In genomic region chr1:10209590-10209904, GRCh38 we compare ENCODE assay signal across 8 cellular contexts. TPM values are rescaled to one million over a fixed set of nuclear protein-coding genes. Genes with fewer than 3 reads are reported as not detected.
A peak's percentile ranks its signal among the peaks of the same experiment; 100 is the strongest.
DNase-seq lines count a peak whose midpoint lies in the region; FAIRE-seq and TF ChIP-seq lines count a peak whose summit lies in the region.

No MANE protein-coding gene starts in this region.

- peak overlapping the region; percentile 94 for H3K27ac ChIP-seq in C4-2B
- peak overlapping the region; percentile 66 for H3K27ac ChIP-seq in H1 (ENCODE audit: low read depth, low read length)
- no peak overlapping the region for H3K27ac ChIP-seq in neural progenitor cell

- peak overlapping the region; percentile 98 for H2BK12ac ChIP-seq in H1 (ENCODE audit: low read depth, low read length)

- peak overlapping the region; percentile 94 for H3K4me3 Mint-ChIP-seq in neural progenitor cell

- H3K27me3 Mint-ChIP-seq in neural progenitor cell (ENCODE audit: insufficient read depth, low read depth), result peaks cover 2% of the 10 kb centered on the region

- H3K79me2 ChIP-seq in H1 (ENCODE audit: control insufficient read depth in 1 of 2, insufficient read depth in 2 of 2, low read length in 2 of 2) (peaks cover 22 to 35% of the 10 kb centered on the region in 2 experiments), neural progenitor cell (ENCODE audit: low read depth) (peaks cover 39% of the 10 kb centered on the region)

- FAIRE-seq in H1 (lab: Jason Lieb, UNC), result no peak

- H2AFZ ChIP-seq in H1 (ENCODE audit: low read length), result peak overlapping the region; percentile 97
- peak overlapping the region; percentile 74 for H2AFZ ChIP-seq in neural progenitor cell (replicated peaks)

- peak overlapping the region; percentile 1 for H4K5ac ChIP-seq in H1 (ENCODE audit: insufficient read length, low read depth, low read length)

- TF ChIP-seq CTCF in C4-2B (conservative IDR thresholded peaks at IDR 0.05) (no peak), H1 (IDR thresholded peaks at IDR 0.05; ENCODE audit: control extremely low read depth in 1 of 3, insufficient read depth in 1 of 3, low read depth in 1 of 3, low read length in 3 of 3) (no peak), neural progenitor cell (IDR thresholded peaks at IDR 0.05) (no peak)

- H3K9me3 ChIP-seq in NT2/D1 (ENCODE audit: insufficient read depth, low read length), result no peaks in the 10 kb centered on the region
- no peaks in the 10 kb centered on the region for H3K9me3 ChIP-seq in H1 (ENCODE audit: insufficient read depth in 2 of 2, low read depth in 1 of 2, low read length in 1 of 2)
- H3K9me3 ChIP-seq in neural progenitor cell (ENCODE audit: low read depth), result no peaks in the 10 kb centered on the region

- no peak overlapping the region for H2AK5ac ChIP-seq in H1 (ENCODE audit: low read depth, low read length)

- no peak for TF ChIP-seq POLR2A in H1 (IDR thresholded peaks at IDR 0.05; ENCODE audit: control extremely low read depth in 1 of 2, low read depth in 2 of 2, low read length in 2 of 2)

- H3K23ac ChIP-seq in H1 (ENCODE audit: insufficient read length), result no peak overlapping the region

- peak overlapping the region; percentile 87 for H2BK5ac ChIP-seq in H1 (ENCODE audit: low read depth, low read length)

- H3K36me3 ChIP-seq in NT2/D1 (ENCODE audit: insufficient read depth, insufficient read length, low read length), result no peaks in the 10 kb centered on the region
- H3K36me3 ChIP-seq in H1 (ENCODE audit: control insufficient read depth in 2 of 4, insufficient read depth in 4 of 4, low read length in 3 of 4), result no peaks in the 10 kb centered on the region
- no peaks in the 10 kb centered on the region for H3K36me3 ChIP-seq in neural progenitor cell

- H3F3A ChIP-seq in neural progenitor cell (ENCODE audit: low read depth), result peaks cover 22% of the 10 kb centered on the region

- H3K4me1 ChIP-seq in NT2/D1 (ENCODE audit: insufficient read depth, insufficient read length) (no peaks in the 10 kb centered on the region), H1 (replicated peaks in 1 of 4; ENCODE audit: control insufficient read depth in 3 of 4, insufficient read depth in 4 of 4, low read length in 3 of 4) (peaks cover 0 to 4% (median 2%) of the 10 kb centered on the region in 4 experiments; a peak in 4 of 7 replicates), neural progenitor cell (peaks cover 29% of the 10 kb centered on the region)

- peak overlapping the region; percentile 91 for H4K91ac ChIP-seq in H1 (replicated peaks; ENCODE audit: insufficient read length, low read length)

- no peak overlapping the region for H2BK20ac ChIP-seq in H1 (ENCODE audit: low read length)

- H4K20me1 ChIP-seq in H1 (replicated peaks in 1 of 2; ENCODE audit: control insufficient read depth in 1 of 2, insufficient read depth in 2 of 2, low read length in 2 of 2) (peaks cover 5 to 10% of the 10 kb centered on the region in 2 experiments), neural progenitor cell (ENCODE audit: low read depth) (peaks cover 35% of the 10 kb centered on the region)

- TF ChIP-seq RAD21 in H1 (IDR thresholded peaks at IDR 0.05 in 1 of 2, conservative IDR thresholded peaks at IDR 0.05 in 1 of 2; ENCODE audit: low read depth in 2 of 2, low read length in 2 of 2), result no peak

- H3K27ac Mint-ChIP-seq in neural progenitor cell, result peak overlapping the region; percentile 99

- H4K8ac ChIP-seq in H1 (ENCODE audit: extremely low read depth, insufficient read depth, low read length), result peak overlapping the region; percentile 51; the same call in 1 of the 2 replicates

- peaks cover 15% of the 10 kb centered on the region for H3K23me2 ChIP-seq in H1 (ENCODE audit: low read depth, low read length)

- POLR2A ChIA-PET in H1 (lab: Charles Lee; ENCODE audit: partially characterized antibody), result interaction anchor here (1.1 to 2.2 kb wide), 9 partner anchors 16 to 190 kb away, joined by 3 to 8 read pairs (median 5); partner anchors contain the start of genes PGD and UBE4B
- POLR2A ChIA-PET in HEK293T (lab: Yijun Ruan, JAX), result interaction anchor here (0.7 to 2.7 kb wide), 13 partner anchors 9 to 266 kb away, joined by 3 to 14 read pairs (median 4); partner anchors contain the start of genes LZIC, NMNAT1 and PGD

- peak overlapping the region; percentile 54 for H3K4me3 ChIP-seq in NT2/D1 (ENCODE audit: insufficient read length, low read depth)
- peak overlapping the region; percentile 56 to 94 (median 88) for H3K4me3 ChIP-seq in H1 (ENCODE audit: extremely low read depth in 1 of 4, insufficient read depth in 2 of 4, low read depth in 3 of 4, low read length in 4 of 4)
- peak overlapping the region; percentile 78 for H3K4me3 ChIP-seq in neural progenitor cell

- no peaks in the 10 kb centered on the region for H3K9me3 Mint-ChIP-seq in neural progenitor cell

- 15% methylated on average over 8 of the region's 8 CpGs; no CpG with 5 or more reads in 1 of the 2 experiments for WGBS in H1 (ENCODE audit: extremely low coverage in 1 of 2, insufficient coverage in 1 of 2, insufficient read length in 1 of 2, insufficient replicate concordance in 2 of 2, low coverage in 1 of 2, low lambda C conversion rate in 2 of 2, missing lambda C conversion rate in 1 of 2), 2 experiments

- H3K56ac ChIP-seq in H1 (replicated peaks; ENCODE audit: insufficient read length, low read depth, low read length), result no peak overlapping the region

- H3K27me3 ChIP-seq in NT2/D1 (ENCODE audit: insufficient read depth, insufficient read length), result no peaks in the 10 kb centered on the region
- H3K27me3 ChIP-seq in H1 (replicated peaks in 1 of 4; ENCODE audit: control insufficient read depth in 3 of 4, extremely low read depth in 1 of 4, insufficient read depth in 3 of 4, low read length in 3 of 4), result no peaks in the 10 kb centered on the region
- peaks cover 8% of the 10 kb centered on the region for H3K27me3 ChIP-seq in neural progenitor cell

- DNase-seq in NT2/D1 (ENCODE audit: low read depth, low spot score) (no peak), H1 (ENCODE audit: low read depth in 1 of 2, low spot score in 2 of 2) (no peak), neural progenitor cell (ENCODE audit: low spot score) (no peak), HEK293T (ENCODE audit: extremely low spot score) (no peak), SKM-1 (lab: John Stamatoyannopoulos, UW; ENCODE audit: unreplicated experiment) (no peak), activated gamma-delta T cell treated with Interleukin-2 at 50 U/mL for 16 hours (no peak)
- DNase-seq in activated CD8-positive, alpha-beta memory T cell treated with anti-CD3 and anti-CD28 coated beads, Interleukin-2, amount 50 U/mL, for 4 hours, result no peak

- H3K18ac ChIP-seq in H1 (ENCODE audit: extremely low read depth, low read length), result peak overlapping the region; percentile 72; the same call in 1 of the 2 replicates

- TF ChIP-seq EP300 in H1 (IDR thresholded peaks at IDR 0.05; ENCODE audit: borderline replicate concordance in 1 of 2, low read depth in 2 of 2, low read length in 2 of 2), result no peak

- peak overlapping the region; percentile 82 for H3K9ac ChIP-seq in NT2/D1 (ENCODE audit: insufficient read length, low read depth)
- H3K9ac ChIP-seq in H1 (replicated peaks in 1 of 4; ENCODE audit: extremely low read depth in 1 of 4, low read depth in 3 of 4, low read length in 3 of 4), result peak overlapping the region; percentile 58 to 82 (median 80)
- H3K9ac ChIP-seq in neural progenitor cell, result peak overlapping the region; percentile 5

- CTCF ChIA-PET in H1 (lab: Charles Lee; ENCODE audit: partially characterized antibody) (interaction anchor here (0.6 to 2.4 kb wide), 30 partner anchors 9 to 252 kb away, joined by 3 to 14 read pairs (median 4); no protein-coding TSS in a partner anchor), HEK293T (lab: Yijun Ruan, JAX) (interaction anchor here (0.5 to 2.1 kb wide), 18 partner anchors 9 to 320 kb away, joined by 3 to 15 read pairs (median 4); no protein-coding TSS in a partner anchor)

- 0 out of 2 replicates have a peak overlapping the region, but pooled peaks have one; percentile 81 for H2BK15ac ChIP-seq in H1 (ENCODE audit: low read length)

- H3K79me1 ChIP-seq in H1 (ENCODE audit: low read depth, low read length), result no peaks in the 10 kb centered on the region

- H3K14ac ChIP-seq in H1 (ENCODE audit: insufficient read length), result no peak overlapping the region

- H3K4me1 Mint-ChIP-seq in neural progenitor cell, result peaks cover 36% of the 10 kb centered on the region

- no peak overlapping the region for H3K4ac ChIP-seq in H1 (replicated peaks; ENCODE audit: insufficient read length, low read depth, low read length)

- H3K36me3 Mint-ChIP-seq in neural progenitor cell, result no peaks in the 10 kb centered on the region

- H2BK120ac ChIP-seq in H1 (replicated peaks; ENCODE audit: low read depth, low read length), result no peak overlapping the region

- H3K4me2 ChIP-seq in H1 (ENCODE audit: insufficient read depth in 1 of 2, low read depth in 2 of 2, low read length in 2 of 2) (peak overlapping the region; percentile 52 to 88), neural progenitor cell (peak overlapping the region; percentile 79)

TF ChIP-seq in H1, 55 proteins besides CTCF, POLR2A, EP300 and RAD21:
- TF ChIP-seq BACH1 (IDR thresholded peaks at IDR 0.05; ENCODE audit: low read length) (0 out of 2 replicates have a peak, but pooled peaks have one; percentile 62), TCF12 (IDR thresholded peaks at IDR 0.05; ENCODE audit: low read depth, low read length) (no peak)

TF ChIP-seq in HEK293T, 16 proteins besides CTCF, POLR2A, EP300 and RAD21 (continues in another document):
- TF ChIP-seq L3MBTL2 (conservative IDR thresholded peaks at IDR 0.05) (no peak), FOXM1 (IDR thresholded peaks at IDR 0.05; ENCODE audit: borderline replicate concordance) (no peak), NFRKB (IDR thresholded peaks at IDR 0.05) (no peak), ZNF384 (IDR thresholded peaks at IDR 0.05) (no peak), TARDBP (IDR thresholded peaks at IDR 0.05) (no peak), ARNT (IDR thresholded peaks at IDR 0.05) (no peak), SP1 (IDR thresholded peaks at IDR 0.05) (no peak), BHLHE40 (IDR thresholded peaks at IDR 0.05; ENCODE audit: borderline replicate concordance) (no peak), LEF1 (IDR thresholded peaks at IDR 0.05; ENCODE audit: borderline replicate concordance) (no peak), HDGF (IDR thresholded peaks at IDR 0.05; ENCODE audit: borderline replicate concordance) (no peak)

RNA-seq across cellular contexts. Expression of gene KIF1B, which starts 0.8 kb away (rescaled TPM):
- 73.9 and 74.2 TPM in 2 replicates for total RNA-seq in H1 (2021; fragmentation: NEBNext Ultra II Directional; extraction: Animal tissue kit (Norgen Biotek cat#: 25700))
- 39.1 and 41.4 TPM in 2 replicates for polyA plus RNA-seq in H1 (2011; rRNA removed)
- polyA plus RNA-seq in H1 (2011; cell fraction: cytosol; rRNA removed), result 30.0 TPM
- 42.2 TPM for polyA plus RNA-seq in H1 (2011; cell fraction: nucleus; rRNA removed)
- 24.4 to 38.4 TPM (median 33.7 TPM) in 4 replicates for polyA plus RNA-seq in H1 (2012, experiment 1 of 2)
- 2.0 TPM for polyA plus RNA-seq in H1 (2012, experiment 2 of 2)
- polyA plus RNA-seq in H1 (2013, experiment 1 of 2), result 26.3 TPM
- 21.9 TPM for polyA plus RNA-seq in H1 (2013, experiment 2 of 2)
- polyA minus RNA-seq in H1 (2011; rRNA and poly(A)+ RNA removed), result 117 and 124 TPM in 2 replicates
- 47.2 TPM for polyA minus RNA-seq in H1 (2011; cell fraction: cytosol; rRNA and poly(A)+ RNA removed)
- polyA minus RNA-seq in H1 (2011; cell fraction: nucleus; rRNA and poly(A)+ RNA removed), result 69.9 TPM
- 49.8 and 52.0 TPM in 2 replicates for total RNA-seq in neural progenitor cell (ENCODE audit: low replicate concordance)

Comparison
In these comparisons a context has a peak if more than half of its experiments do, and no peak if none do; other contexts are left out.
1. H3K9ac ChIP-seq: peak in every context shown above with its lines; median percentile 82 in NT2/D1; 80 in H1; 5 in neural progenitor cell.